1 cellular context compared by ENCODE assay signal in genomic region chr14:21302013-21302857, GRCh38.
TF ChIP-seq lines count a peak whose summit lies in the region.

No MANE protein-coding gene starts in this region.

TF ChIP-seq in HepG2, 621 proteins besides CTCF, POLR2A, EP300 and RAD21 (continued from another document and continues in another):
- TF ChIP-seq HOMEZ (CRISPR knock-in tag; IDR thresholded peaks at IDR 0.05; ENCODE audit: low read depth) = no peak
- TF ChIP-seq DMTF1 (CRISPR knock-in tag; IDR thresholded peaks at IDR 0.05) = no peak
- TF ChIP-seq, protein P1, sequence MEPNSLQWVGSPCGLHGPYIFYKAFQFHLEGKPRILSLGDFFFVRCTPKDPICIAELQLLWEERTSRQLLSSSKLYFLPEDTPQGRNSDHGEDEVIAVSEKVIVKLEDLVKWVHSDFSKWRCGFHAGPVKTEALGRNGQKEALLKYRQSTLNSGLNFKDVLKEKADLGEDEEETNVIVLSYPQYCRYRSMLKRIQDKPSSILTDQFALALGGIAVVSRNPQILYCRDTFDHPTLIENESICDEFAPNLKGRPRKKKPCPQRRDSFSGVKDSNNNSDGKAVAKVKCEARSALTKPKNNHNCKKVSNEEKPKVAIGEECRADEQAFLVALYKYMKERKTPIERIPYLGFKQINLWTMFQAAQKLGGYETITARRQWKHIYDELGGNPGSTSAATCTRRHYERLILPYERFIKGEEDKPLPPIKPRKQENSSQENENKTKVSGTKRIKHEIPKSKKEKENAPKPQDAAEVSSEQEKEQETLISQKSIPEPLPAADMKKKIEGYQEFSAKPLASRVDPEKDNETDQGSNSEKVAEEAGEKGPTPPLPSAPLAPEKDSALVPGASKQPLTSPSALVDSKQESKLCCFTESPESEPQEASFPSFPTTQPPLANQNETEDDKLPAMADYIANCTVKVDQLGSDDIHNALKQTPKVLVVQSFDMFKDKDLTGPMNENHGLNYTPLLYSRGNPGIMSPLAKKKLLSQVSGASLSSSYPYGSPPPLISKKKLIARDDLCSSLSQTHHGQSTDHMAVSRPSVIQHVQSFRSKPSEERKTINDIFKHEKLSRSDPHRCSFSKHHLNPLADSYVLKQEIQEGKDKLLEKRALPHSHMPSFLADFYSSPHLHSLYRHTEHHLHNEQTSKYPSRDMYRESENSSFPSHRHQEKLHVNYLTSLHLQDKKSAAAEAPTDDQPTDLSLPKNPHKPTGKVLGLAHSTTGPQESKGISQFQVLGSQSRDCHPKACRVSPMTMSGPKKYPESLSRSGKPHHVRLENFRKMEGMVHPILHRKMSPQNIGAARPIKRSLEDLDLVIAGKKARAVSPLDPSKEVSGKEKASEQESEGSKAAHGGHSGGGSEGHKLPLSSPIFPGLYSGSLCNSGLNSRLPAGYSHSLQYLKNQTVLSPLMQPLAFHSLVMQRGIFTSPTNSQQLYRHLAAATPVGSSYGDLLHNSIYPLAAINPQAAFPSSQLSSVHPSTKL (CRISPR knock-in tag; IDR thresholded peaks at IDR 0.05) = peak; percentile 49; the same call in 1 of the 2 replicates
- no peak for TF ChIP-seq SIX4 (CRISPR knock-in tag; IDR thresholded peaks at IDR 0.05)
- no peak for TF ChIP-seq SMAD3 (CRISPR knock-in tag; IDR thresholded peaks at IDR 0.05)
- peak; percentile 66 for TF ChIP-seq ASH2L (IDR thresholded peaks at IDR 0.05; ENCODE audit: insufficient read length, low read depth, low read length)
- no peak for TF ChIP-seq ZNF513 (CRISPR knock-in tag; conservative IDR thresholded peaks at IDR 0.05)
- TF ChIP-seq, protein P2, sequence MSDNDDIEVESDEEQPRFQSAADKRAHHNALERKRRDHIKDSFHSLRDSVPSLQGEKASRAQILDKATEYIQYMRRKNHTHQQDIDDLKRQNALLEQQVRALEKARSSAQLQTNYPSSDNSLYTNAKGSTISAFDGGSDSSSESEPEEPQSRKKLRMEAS (IDR thresholded peaks at IDR 0.05) = 0 out of 2 replicates have a peak, but pooled peaks have one; percentile 17
- TF ChIP-seq KDM2A (CRISPR knock-in tag; IDR thresholded peaks at IDR 0.05; ENCODE audit: borderline replicate concordance, low read depth) = no peak
- no peak for TF ChIP-seq THAP8 (CRISPR knock-in tag; IDR thresholded peaks at IDR 0.05; ENCODE audit: borderline replicate concordance)
- no peak for TF ChIP-seq MTF1 (CRISPR knock-in tag; IDR thresholded peaks at IDR 0.05)
- TF ChIP-seq FLYWCH1 (CRISPR knock-in tag; IDR thresholded peaks at IDR 0.05) = no peak
- TF ChIP-seq ZSCAN9 (CRISPR knock-in tag; IDR thresholded peaks at IDR 0.05; ENCODE audit: borderline replicate concordance) = no peak
- TF ChIP-seq ZNF264 (CRISPR knock-in tag; IDR thresholded peaks at IDR 0.05) = no peak
- TF ChIP-seq MXD1 (CRISPR knock-in tag; IDR thresholded peaks at IDR 0.05) = no peak
- TF ChIP-seq CHD4 (IDR thresholded peaks at IDR 0.05; ENCODE audit: borderline replicate concordance, low read length) = peak; percentile 71
- peak; percentile 43 for TF ChIP-seq NCOA2 (CRISPR knock-in tag; IDR thresholded peaks at IDR 0.05)
- 0 out of 2 replicates have a peak, but pooled peaks have one; percentile 13 for TF ChIP-seq ZNF878 (CRISPR knock-in tag; IDR thresholded peaks at IDR 0.05)
- TF ChIP-seq GATAD2A (CRISPR knock-in tag; IDR thresholded peaks at IDR 0.05) = peak; percentile 56; the same call in 1 of the 2 replicates
- no peak; the same call in 1 of the 2 replicates for TF ChIP-seq ZNF512B (CRISPR knock-in tag; IDR thresholded peaks at IDR 0.05; ENCODE audit: borderline replicate concordance)
- 0 out of 2 replicates have a peak, but pooled peaks have one; percentile 28 for TF ChIP-seq TBX2 (CRISPR knock-in tag; IDR thresholded peaks at IDR 0.05; ENCODE audit: borderline replicate concordance)
- TF ChIP-seq GATA4 (IDR thresholded peaks at IDR 0.05; ENCODE audit: borderline replicate concordance, low read depth) = no peak
- TF ChIP-seq REPIN1 (CRISPR knock-in tag; IDR thresholded peaks at IDR 0.05; ENCODE audit: borderline replicate concordance, low read depth) = no peak
- TF ChIP-seq BCL6 (CRISPR knock-in tag; IDR thresholded peaks at IDR 0.05) = 0 out of 2 replicates have a peak, but pooled peaks have one; percentile 32
- TF ChIP-seq FOSL2 (CRISPR knock-in tag; IDR thresholded peaks at IDR 0.05) = no peak
- TF ChIP-seq KLF13 (CRISPR knock-in tag; IDR thresholded peaks at IDR 0.05) = no peak
- no peak for TF ChIP-seq KDM4B (CRISPR knock-in tag; IDR thresholded peaks at IDR 0.05)
- TF ChIP-seq GFI1 (CRISPR knock-in tag; IDR thresholded peaks at IDR 0.05; ENCODE audit: borderline replicate concordance) = no peak
- no peak for TF ChIP-seq SOX6 (IDR thresholded peaks at IDR 0.05)
- TF ChIP-seq SOX6 (CRISPR knock-in tag; IDR thresholded peaks at IDR 0.05) = peak; percentile 84
- no peak for TF ChIP-seq ZKSCAN1 (IDR thresholded peaks at IDR 0.05; ENCODE audit: low read length)
- no peak for TF ChIP-seq MAFG (CRISPR knock-in tag; IDR thresholded peaks at IDR 0.05)
- no peak; the same call in 1 of the 2 replicates for TF ChIP-seq RXRB (CRISPR knock-in tag; IDR thresholded peaks at IDR 0.05; ENCODE audit: borderline replicate concordance)
- TF ChIP-seq NR2C2 (CRISPR knock-in tag; IDR thresholded peaks at IDR 0.05; ENCODE audit: borderline replicate concordance) = no peak
- no peak for TF ChIP-seq PCBP2 (optimal IDR thresholded peaks at IDR 0.05; ENCODE audit: low read depth, low read length, poor library complexity, severe bottlenecking)
- no peak for TF ChIP-seq ZNF354B (CRISPR knock-in tag; IDR thresholded peaks at IDR 0.05)
- TF ChIP-seq BORCS8-MEF2B (CRISPR knock-in tag; IDR thresholded peaks at IDR 0.05) = no peak
- TF ChIP-seq ZSCAN29 (CRISPR knock-in tag; conservative IDR thresholded peaks at IDR 0.05) = no peak
- TF ChIP-seq HOXA9 (CRISPR knock-in tag; IDR thresholded peaks at IDR 0.05; ENCODE audit: borderline replicate concordance) = no peak
- TF ChIP-seq RARA (CRISPR knock-in tag; IDR thresholded peaks at IDR 0.05) = peak; percentile 58
- TF ChIP-seq POLR2AphosphoS5 (IDR thresholded peaks at IDR 0.05; ENCODE audit: low read depth, low read length) = no peak
- TF ChIP-seq ZNF543 (CRISPR knock-in tag; IDR thresholded peaks at IDR 0.05) = no peak
- no peak for TF ChIP-seq ZNF557 (CRISPR knock-in tag; IDR thresholded peaks at IDR 0.05)
- TF ChIP-seq SAP130 (CRISPR knock-in tag; IDR thresholded peaks at IDR 0.05; ENCODE audit: low read depth) = 0 out of 2 replicates have a peak, but pooled peaks have one; percentile 45
- TF ChIP-seq PCBP1 (IDR thresholded peaks at IDR 0.05; ENCODE audit: borderline replicate concordance, low read depth, low read length) = no peak
- TF ChIP-seq ZNF24 (IDR thresholded peaks at IDR 0.05) = peak; percentile 80
- TF ChIP-seq, protein P3, sequence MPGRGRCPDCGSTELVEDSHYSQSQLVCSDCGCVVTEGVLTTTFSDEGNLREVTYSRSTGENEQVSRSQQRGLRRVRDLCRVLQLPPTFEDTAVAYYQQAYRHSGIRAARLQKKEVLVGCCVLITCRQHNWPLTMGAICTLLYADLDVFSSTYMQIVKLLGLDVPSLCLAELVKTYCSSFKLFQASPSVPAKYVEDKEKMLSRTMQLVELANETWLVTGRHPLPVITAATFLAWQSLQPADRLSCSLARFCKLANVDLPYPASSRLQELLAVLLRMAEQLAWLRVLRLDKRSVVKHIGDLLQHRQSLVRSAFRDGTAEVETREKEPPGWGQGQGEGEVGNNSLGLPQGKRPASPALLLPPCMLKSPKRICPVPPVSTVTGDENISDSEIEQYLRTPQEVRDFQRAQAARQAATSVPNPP (CRISPR knock-in tag; IDR thresholded peaks at IDR 0.05) = no peak
- no peak for TF ChIP-seq IKZF5 (CRISPR knock-in tag; IDR thresholded peaks at IDR 0.05)
- no peak for TF ChIP-seq HNRNPUL1 (IDR thresholded peaks at IDR 0.05; ENCODE audit: low read depth, low read length)
- peak; percentile 63; the same call in 1 of the 2 replicates for TF ChIP-seq FOXA3 (CRISPR knock-in tag; IDR thresholded peaks at IDR 0.05)
- TF ChIP-seq FOXJ3 (CRISPR knock-in tag; IDR thresholded peaks at IDR 0.05; ENCODE audit: borderline replicate concordance) = no peak
- TF ChIP-seq MEIS1 (CRISPR knock-in tag; IDR thresholded peaks at IDR 0.05; ENCODE audit: borderline replicate concordance) = no peak
- no peak for TF ChIP-seq MNT (IDR thresholded peaks at IDR 0.05)
